8 cellular contexts compared by ENCODE assay signal in genomic region chr17:40191237-40192208, GRCh38. TPM values are rescaled to one million over a fixed set of nuclear protein-coding genes. Genes with fewer than 3 reads are reported as not detected.
A peak's percentile ranks its signal among the peaks of the same experiment; 100 is the strongest.
DNase-seq lines count a peak whose midpoint lies in the region; ATAC-seq and TF ChIP-seq lines count a peak whose summit lies in the region.

No MANE protein-coding gene starts in this region.

- peak overlapping the region; percentile 79 for H3K27ac Mint-ChIP-seq in activated B cell treated with CpG ODN at 0.5 μM for 24 hours
- H3K27ac Mint-ChIP-seq in central memory CD8-positive, alpha-beta T cell (ENCODE audit: low read depth), result no peak overlapping the region

- peak; percentile 47 for TF ChIP-seq CTCF in activated B cell treated with CpG ODN at 0.5 μM for 24 hours (IDR thresholded peaks at IDR 0.05)

- peaks cover 2% of the 10 kb centered on the region for H3K36me3 Mint-ChIP-seq in activated B cell treated with CpG ODN at 0.5 μM for 24 hours (ENCODE audit: low read depth)
- peaks cover 2% of the 10 kb centered on the region for H3K36me3 Mint-ChIP-seq in central memory CD8-positive, alpha-beta T cell (ENCODE audit: insufficient read depth)

- ATAC-seq in GM21529 (IDR thresholded peaks at IDR 0.05; ENCODE audit: unreplicated experiment) (peak; percentile 80), activated B cell treated with CpG ODN at 0.5 μM for 24 hours (ENCODE audit: low read depth) (peak; percentile 94)
- peak; percentile 64 for ATAC-seq in central memory CD8-positive, alpha-beta T cell (replicated peaks; ENCODE audit: extremely low read depth, poor library complexity, severe bottlenecking)

- in situ Hi-C loops in Caki2 (cut with HindIII; ENCODE audit: low pct_unique_long_range_greater_than_20kb, low sequenced_read_pairs), result loop anchor here (25.0 kb wide), 1 partner anchor 96 kb away; the partner anchor contains the start of gene CDC6

- intact Hi-C loops in activated B cell treated with CpG ODN at 0.5 μM for 24 hours (cut with micrococcal nuclease), result loop anchor here (1.0 to 2.0 kb wide), 5 partner anchors 10 to 178 kb away; partner anchors contain the start of genes RAPGEFL1 and THRA

- POLR2A ChIA-PET in activated B cell treated with CpG ODN at 0.5 μM for 24 hours (lab: Charles Lee), result interaction anchor here (0.5 to 2.3 kb wide), 13 partner anchors 13 to 211 kb away, joined by 3 to 15 read pairs (median 4); partner anchors contain the start of genes CSF3, MED24, MSL1 and PSMD3

- no peaks in the 10 kb centered on the region for H3K9me3 Mint-ChIP-seq in activated B cell treated with CpG ODN at 0.5 μM for 24 hours
- no peaks in the 10 kb centered on the region for H3K9me3 Mint-ChIP-seq in central memory CD8-positive, alpha-beta T cell

- H3K4me3 Mint-ChIP-seq in activated B cell treated with CpG ODN at 0.5 μM for 24 hours, result peak overlapping the region; percentile 96
- peak overlapping the region; percentile 91 for H3K4me3 Mint-ChIP-seq in central memory CD8-positive, alpha-beta T cell

- CTCF ChIA-PET in activated B cell treated with CpG ODN at 0.5 μM for 24 hours (lab: Charles Lee), result interaction anchor here (0.7 to 5.0 kb wide), 12 partner anchors 10 to 178 kb away, joined by 3 to 40 read pairs (median 4); partner anchors contain the start of genes CASC3, NR1D1 and WIPF2

- peaks cover 3% of the 10 kb centered on the region for H3K27me3 Mint-ChIP-seq in activated B cell treated with CpG ODN at 0.5 μM for 24 hours
- no peaks in the 10 kb centered on the region for H3K27me3 Mint-ChIP-seq in central memory CD8-positive, alpha-beta T cell

- DNase-seq in Caki2 (ENCODE audit: low read depth) (peak; percentile 86), NAMALWA (ENCODE audit: low spot score) (peak; percentile 86), activated B cell treated with CpG ODN at 0.5 μM for 24 hours (peak; percentile 71), islet precursor cell (peak; percentile 96), LoVo (ENCODE audit: low spot score) (no peak)
- peak; percentile 21 to 38 for DNase-seq in central memory CD8-positive, alpha-beta T cell (ENCODE audit: low spot score in 2 of 2)
- DNase-seq in stimulated activated CD4-positive, alpha-beta T cell treated with anti-CD3 and anti-CD28 coated beads, Interleukin-12 subunit alpha, Interleukin-12 subunit beta, amount 100 ng/mL, for 48 hours (ENCODE audit: low read depth in 2 of 3, low spot score in 1 of 3), result peak; percentile 28 to 58 (median 57)

- peaks cover 15% of the 10 kb centered on the region for H3K4me1 Mint-ChIP-seq in activated B cell treated with CpG ODN at 0.5 μM for 24 hours
- peaks cover 6% of the 10 kb centered on the region for H3K4me1 Mint-ChIP-seq in central memory CD8-positive, alpha-beta T cell

RNA-seq across cellular contexts. Expression of gene RAPGEFL1, which starts 14.3 kb away (rescaled TPM):
- 1.7 and 5.9 TPM in 2 replicates for total RNA-seq in Caki2 (2014; rRNA removed; shearing (Covaris generic); ENCODE audit: low replicate concordance)
- total RNA-seq in activated B cell treated with CpG ODN at 0.5 μM for 24 hours, result 4.9 and 7.0 TPM in 2 replicates

RNA-seq across cellular contexts. Expression of gene WIPF2, which starts 27.6 kb away (rescaled TPM):
- total RNA-seq in Caki2 (2014; rRNA removed; shearing (Covaris generic); ENCODE audit: low replicate concordance), result 7.7 and 9.1 TPM in 2 replicates
- 28.4 and 32.9 TPM in 2 replicates for total RNA-seq in activated B cell treated with CpG ODN at 0.5 μM for 24 hours

RNA-seq across cellular contexts. Expression of gene CASC3, which starts 51.2 kb away (rescaled TPM):
- 27.5 and 37.9 TPM in 2 replicates for total RNA-seq in Caki2 (2014; rRNA removed; shearing (Covaris generic); ENCODE audit: low replicate concordance)
- 110 and 119 TPM in 2 replicates for total RNA-seq in activated B cell treated with CpG ODN at 0.5 μM for 24 hours
